Comparison of ENCODE assay signal across 1 cellular context in genomic region chr14:102138535-102138934, GRCh38.
TF ChIP-seq lines count a peak whose summit lies in the region.

No MANE protein-coding gene starts in this region.

TF ChIP-seq in HepG2, 621 proteins besides CTCF, POLR2A, EP300 and RAD21:
- TF ChIP-seq, protein P1, sequence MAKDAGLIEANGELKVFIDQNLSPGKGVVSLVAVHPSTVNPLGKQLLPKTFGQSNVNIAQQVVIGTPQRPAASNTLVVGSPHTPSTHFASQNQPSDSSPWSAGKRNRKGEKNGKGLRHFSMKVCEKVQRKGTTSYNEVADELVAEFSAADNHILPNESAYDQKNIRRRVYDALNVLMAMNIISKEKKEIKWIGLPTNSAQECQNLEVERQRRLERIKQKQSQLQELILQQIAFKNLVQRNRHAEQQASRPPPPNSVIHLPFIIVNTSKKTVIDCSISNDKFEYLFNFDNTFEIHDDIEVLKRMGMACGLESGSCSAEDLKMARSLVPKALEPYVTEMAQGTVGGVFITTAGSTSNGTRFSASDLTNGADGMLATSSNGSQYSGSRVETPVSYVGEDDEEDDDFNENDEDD (CRISPR knock-in tag; IDR thresholded peaks at IDR 0.05; ENCODE audit: borderline replicate concordance), result no peak
- TF ChIP-seq, protein P2, sequence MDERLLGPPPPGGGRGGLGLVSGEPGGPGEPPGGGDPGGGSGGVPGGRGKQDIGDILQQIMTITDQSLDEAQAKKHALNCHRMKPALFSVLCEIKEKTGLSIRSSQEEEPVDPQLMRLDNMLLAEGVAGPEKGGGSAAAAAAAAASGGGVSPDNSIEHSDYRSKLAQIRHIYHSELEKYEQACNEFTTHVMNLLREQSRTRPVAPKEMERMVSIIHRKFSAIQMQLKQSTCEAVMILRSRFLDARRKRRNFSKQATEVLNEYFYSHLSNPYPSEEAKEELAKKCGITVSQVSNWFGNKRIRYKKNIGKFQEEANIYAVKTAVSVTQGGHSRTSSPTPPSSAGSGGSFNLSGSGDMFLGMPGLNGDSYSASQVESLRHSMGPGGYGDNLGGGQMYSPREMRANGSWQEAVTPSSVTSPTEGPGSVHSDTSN (CRISPR knock-in tag; IDR thresholded peaks at IDR 0.05), result no peak
- TF ChIP-seq MAFK (conservative IDR thresholded peaks at IDR 0.05 in 1 of 2, IDR thresholded peaks at IDR 0.05 in 1 of 2; ENCODE audit: low read length in 2 of 2) (no peak), ZNF780A (CRISPR knock-in tag; IDR thresholded peaks at IDR 0.05) (no peak), ZNF619 (CRISPR knock-in tag; IDR thresholded peaks at IDR 0.05) (no peak), ZBTB7A (CRISPR knock-in tag; IDR thresholded peaks at IDR 0.05) (no peak), FIP1L1 (IDR thresholded peaks at IDR 0.05; ENCODE audit: borderline replicate concordance, insufficient read depth, low read depth, low read length) (no peak), SP140L (CRISPR knock-in tag; IDR thresholded peaks at IDR 0.05; ENCODE audit: borderline replicate concordance) (no peak), ZNF414 (CRISPR knock-in tag; IDR thresholded peaks at IDR 0.05) (no peak)
- TF ChIP-seq, protein P3, sequence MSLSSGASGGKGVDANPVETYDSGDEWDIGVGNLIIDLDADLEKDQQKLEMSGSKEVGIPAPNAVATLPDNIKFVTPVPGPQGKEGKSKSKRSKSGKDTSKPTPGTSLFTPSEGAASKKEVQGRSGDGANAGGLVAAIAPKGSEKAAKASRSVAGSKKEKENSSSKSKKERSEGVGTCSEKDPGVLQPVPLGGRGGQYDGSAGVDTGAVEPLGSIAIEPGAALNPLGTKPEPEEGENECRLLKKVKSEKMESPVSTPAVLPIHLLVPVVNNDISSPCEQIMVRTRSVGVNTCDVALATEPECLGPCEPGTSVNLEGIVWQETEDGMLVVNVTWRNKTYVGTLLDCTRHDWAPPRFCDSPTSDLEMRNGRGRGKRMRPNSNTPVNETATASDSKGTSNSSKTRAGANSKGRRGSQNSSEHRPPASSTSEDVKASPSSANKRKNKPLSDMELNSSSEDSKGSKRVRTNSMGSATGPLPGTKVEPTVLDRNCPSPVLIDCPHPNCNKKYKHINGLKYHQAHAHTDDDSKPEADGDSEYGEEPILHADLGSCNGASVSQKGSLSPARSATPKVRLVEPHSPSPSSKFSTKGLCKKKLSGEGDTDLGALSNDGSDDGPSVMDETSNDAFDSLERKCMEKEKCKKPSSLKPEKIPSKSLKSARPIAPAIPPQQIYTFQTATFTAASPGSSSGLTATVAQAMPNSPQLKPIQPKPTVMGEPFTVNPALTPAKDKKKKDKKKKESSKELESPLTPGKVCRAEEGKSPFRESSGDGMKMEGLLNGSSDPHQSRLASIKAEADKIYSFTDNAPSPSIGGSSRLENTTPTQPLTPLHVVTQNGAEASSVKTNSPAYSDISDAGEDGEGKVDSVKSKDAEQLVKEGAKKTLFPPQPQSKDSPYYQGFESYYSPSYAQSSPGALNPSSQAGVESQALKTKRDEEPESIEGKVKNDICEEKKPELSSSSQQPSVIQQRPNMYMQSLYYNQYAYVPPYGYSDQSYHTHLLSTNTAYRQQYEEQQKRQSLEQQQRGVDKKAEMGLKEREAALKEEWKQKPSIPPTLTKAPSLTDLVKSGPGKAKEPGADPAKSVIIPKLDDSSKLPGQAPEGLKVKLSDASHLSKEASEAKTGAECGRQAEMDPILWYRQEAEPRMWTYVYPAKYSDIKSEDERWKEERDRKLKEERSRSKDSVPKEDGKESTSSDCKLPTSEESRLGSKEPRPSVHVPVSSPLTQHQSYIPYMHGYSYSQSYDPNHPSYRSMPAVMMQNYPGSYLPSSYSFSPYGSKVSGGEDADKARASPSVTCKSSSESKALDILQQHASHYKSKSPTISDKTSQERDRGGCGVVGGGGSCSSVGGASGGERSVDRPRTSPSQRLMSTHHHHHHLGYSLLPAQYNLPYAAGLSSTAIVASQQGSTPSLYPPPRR (CRISPR knock-in tag; IDR thresholded peaks at IDR 0.05; ENCODE audit: borderline replicate concordance), result no peak
